In the genomic region with DNA sequence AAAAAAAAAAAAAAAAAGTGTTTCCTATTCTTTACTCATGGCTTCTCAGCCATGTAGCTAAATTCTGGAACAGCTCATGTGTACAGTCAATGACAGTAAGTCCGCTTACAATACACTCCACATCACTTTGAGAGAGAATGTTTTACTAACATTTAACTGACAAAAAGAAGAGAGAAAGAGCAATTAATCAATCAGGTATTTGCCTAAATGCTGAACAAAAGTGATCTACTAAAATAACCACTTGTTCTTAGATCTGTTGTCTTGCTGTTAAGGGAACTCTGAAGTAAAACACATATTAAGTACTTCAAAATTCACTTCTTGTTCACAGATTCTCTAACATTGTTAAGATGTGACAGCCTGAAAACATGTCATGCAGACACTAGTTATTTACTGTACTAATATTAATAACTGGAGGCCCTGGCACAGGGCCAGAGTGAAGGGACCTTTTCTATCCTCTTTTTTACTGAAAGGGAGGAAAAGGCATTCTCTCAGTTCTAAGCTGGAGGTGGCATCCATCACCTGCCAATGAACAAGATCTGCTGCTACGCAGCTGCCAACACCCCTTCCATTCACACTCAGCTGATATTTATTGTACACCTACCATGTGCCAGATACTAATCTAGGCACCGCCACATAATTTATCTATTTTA, we compare ENCODE assay signal across 1 cellular context.
TF ChIP-seq lines count a peak whose summit lies in the region.

No MANE protein-coding gene starts in this region.

TF ChIP-seq in GM23338, 12 proteins besides CTCF, POLR2A, EP300 and RAD21 (continued from another document):
- TF ChIP-seq, protein P1, sequence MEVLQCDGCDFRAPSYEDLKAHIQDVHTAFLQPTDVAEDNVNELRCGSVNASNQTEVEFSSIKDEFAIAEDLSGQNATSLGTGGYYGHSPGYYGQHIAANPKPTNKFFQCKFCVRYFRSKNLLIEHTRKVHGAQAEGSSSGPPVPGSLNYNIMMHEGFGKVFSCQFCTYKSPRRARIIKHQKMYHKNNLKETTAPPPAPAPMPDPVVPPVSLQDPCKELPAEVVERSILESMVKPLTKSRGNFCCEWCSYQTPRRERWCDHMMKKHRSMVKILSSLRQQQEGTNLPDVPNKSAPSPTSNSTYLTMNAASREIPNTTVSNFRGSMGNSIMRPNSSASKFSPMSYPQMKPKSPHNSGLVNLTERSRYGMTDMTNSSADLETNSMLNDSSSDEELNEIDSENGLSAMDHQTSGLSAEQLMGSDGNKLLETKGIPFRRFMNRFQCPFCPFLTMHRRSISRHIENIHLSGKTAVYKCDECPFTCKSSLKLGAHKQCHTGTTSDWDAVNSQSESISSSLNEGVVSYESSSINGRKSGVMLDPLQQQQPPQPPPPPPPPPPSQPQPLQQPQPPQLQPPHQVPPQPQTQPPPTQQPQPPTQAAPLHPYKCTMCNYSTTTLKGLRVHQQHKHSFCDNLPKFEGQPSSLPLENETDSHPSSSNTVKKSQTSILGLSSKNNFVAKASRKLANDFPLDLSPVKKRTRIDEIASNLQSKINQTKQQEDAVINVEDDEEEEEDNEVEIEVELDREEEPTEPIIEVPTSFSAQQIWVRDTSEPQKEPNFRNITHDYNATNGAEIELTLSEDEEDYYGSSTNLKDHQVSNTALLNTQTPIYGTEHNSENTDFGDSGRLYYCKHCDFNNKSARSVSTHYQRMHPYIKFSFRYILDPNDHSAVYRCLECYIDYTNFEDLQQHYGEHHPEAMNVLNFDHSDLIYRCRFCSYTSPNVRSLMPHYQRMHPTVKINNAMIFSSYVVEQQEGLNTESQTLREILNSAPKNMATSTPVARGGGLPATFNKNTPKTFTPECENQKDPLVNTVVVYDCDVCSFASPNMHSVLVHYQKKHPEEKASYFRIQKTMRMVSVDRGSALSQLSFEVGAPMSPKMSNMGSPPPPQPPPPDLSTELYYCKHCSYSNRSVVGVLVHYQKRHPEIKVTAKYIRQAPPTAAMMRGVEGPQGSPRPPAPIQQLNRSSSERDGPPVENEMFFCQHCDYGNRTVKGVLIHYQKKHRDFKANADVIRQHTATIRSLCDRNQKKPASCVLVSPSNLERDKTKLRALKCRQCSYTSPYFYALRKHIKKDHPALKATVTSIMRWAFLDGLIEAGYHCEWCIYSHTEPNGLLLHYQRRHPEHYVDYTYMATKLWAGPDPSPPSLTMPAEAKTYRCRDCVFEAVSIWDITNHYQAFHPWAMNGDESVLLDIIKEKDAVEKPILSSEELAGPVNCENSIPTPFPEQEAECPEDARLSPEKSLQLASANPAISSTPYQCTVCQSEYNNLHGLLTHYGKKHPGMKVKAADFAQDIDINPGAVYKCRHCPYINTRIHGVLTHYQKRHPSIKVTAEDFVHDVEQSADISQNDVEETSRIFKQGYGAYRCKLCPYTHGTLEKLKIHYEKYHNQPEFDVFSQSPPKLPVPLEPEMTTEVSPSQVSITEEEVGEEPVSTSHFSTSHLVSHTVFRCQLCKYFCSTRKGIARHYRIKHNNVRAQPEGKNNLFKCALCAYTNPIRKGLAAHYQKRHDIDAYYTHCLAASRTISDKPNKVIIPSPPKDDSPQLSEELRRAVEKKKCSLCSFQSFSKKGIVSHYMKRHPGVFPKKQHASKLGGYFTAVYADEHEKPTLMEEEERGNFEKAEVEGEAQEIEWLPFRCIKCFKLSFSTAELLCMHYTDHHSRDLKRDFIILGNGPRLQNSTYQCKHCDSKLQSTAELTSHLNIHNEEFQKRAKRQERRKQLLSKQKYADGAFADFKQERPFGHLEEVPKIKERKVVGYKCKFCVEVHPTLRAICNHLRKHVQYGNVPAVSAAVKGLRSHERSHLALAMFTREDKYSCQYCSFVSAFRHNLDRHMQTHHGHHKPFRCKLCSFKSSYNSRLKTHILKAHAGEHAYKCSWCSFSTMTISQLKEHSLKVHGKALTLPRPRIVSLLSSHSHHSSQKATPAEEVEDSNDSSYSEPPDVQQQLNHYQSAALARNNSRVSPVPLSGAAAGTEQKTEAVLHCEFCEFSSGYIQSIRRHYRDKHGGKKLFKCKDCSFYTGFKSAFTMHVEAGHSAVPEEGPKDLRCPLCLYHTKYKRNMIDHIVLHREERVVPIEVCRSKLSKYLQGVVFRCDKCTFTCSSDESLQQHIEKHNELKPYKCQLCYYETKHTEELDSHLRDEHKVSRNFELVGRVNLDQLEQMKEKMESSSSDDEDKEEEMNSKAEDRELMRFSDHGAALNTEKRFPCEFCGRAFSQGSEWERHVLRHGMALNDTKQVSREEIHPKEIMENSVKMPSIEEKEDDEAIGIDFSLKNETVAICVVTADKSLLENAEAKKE (CRISPR knock-in tag; IDR thresholded peaks at IDR 0.05) = no peak
TF ChIP-seq in GM23338: peak in this region for 0.
